Comparison of ENCODE assay signal across 8 cellular contexts in the genomic region with DNA sequence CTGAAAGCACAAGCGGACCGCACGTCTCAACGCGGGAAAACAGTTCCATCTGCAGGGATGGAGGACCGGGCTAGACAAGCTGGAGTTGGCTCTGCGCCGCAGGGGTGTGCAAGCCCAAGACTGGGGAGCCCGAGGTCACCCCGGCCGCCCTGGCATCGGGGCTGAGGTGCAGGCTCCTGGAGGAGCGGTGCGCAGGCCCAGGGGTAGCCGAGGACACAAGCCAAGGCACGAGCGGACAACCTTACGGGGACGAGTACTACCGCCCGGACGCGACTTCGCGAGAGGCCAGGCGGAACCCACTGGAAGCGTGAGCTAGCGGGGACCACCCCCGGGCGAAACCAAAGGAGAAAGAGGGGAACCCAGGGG. TPM values are rescaled to one million over a fixed set of nuclear protein-coding genes. Genes with fewer than 3 reads are reported as not detected.
A peak's percentile ranks its signal among the peaks of the same experiment; 100 is the strongest.
DNase-seq lines count a peak whose midpoint lies in the region; ATAC-seq and TF ChIP-seq lines count a peak whose summit lies in the region.
"Not testable (repeated sequence)": the region's sequence is repeated elsewhere in the genome, so short reads cannot be mapped to it uniquely, and the experiment has no call there.

No MANE protein-coding gene starts in this region.

- not testable (repeated sequence) for H3K36me3 Mint-ChIP-seq in activated CD4-positive, alpha-beta T cell treated with anti-CD3 and anti-CD28 coated beads for 36 hours (ENCODE audit: low read depth)

- 0 out of 2 replicates have a peak overlapping the region, but pooled peaks have one; percentile 84 for H2AFZ ChIP-seq in Karpas-422 (ENCODE audit: low read length)

- peaks cover 37% of the 10 kb centered on the region for H3K79me2 ChIP-seq in Karpas-422 (ENCODE audit: low read length)

- peak overlapping the region; percentile 72 for H3K4me2 ChIP-seq in Karpas-422 (ENCODE audit: low read depth, low read length, poor library complexity, severe bottlenecking)

- not testable (repeated sequence) for TF ChIP-seq CTCF in GM13977 (IDR thresholded peaks at IDR 0.05; ENCODE audit: extremely low read depth, insufficient read depth, missing control alignments); HFF-Myc (IDR thresholded peaks at IDR 0.05; ENCODE audit: low read depth, low read length, missing control alignments); choroid plexus epithelial cell (conservative IDR thresholded peaks at IDR 0.05; ENCODE audit: low read depth, low read length); uterus (IDR thresholded peaks at IDR 0.05)

- H3K4me1 ChIP-seq in Karpas-422 (ENCODE audit: low read length); uterus: not testable (repeated sequence)

- in situ Hi-C loops in GM13977 (cut with MboI; ENCODE audit: low pct_unique_long_range_greater_than_20kb, low sequenced_read_pairs, unreplicated experiment) = not testable (repeated sequence)

- H3K36me3 ChIP-seq in Karpas-422 (ENCODE audit: insufficient read depth, low read length); uterus: not testable (repeated sequence)

- peak; percentile 38 for ATAC-seq in activated CD4-positive, alpha-beta T cell treated with anti-CD3 and anti-CD28 coated beads for 36 hours

- not testable (repeated sequence) for H3K27ac ChIP-seq in Karpas-422 (ENCODE audit: low read length)
- peak overlapping the region; percentile 88 to 91 for H3K27ac ChIP-seq in uterus

- not testable (repeated sequence) for H3K27me3 Mint-ChIP-seq in activated CD4-positive, alpha-beta T cell treated with anti-CD3 and anti-CD28 coated beads for 36 hours

- peak overlapping the region; percentile 79 for H3K4me3 ChIP-seq in HFF-Myc (replicated peaks; ENCODE audit: low read depth, low read length)
- peak overlapping the region; percentile 93 for H3K4me3 ChIP-seq in Karpas-422 (ENCODE audit: low read length)
- H3K4me3 ChIP-seq in choroid plexus epithelial cell (ENCODE audit: low read depth, low read length) = peak overlapping the region; percentile 73
- H3K4me3 ChIP-seq in iPS-18c (ENCODE audit: insufficient read depth, low read depth, low read length) = peak overlapping the region; percentile 94
- H3K4me3 ChIP-seq in uterus = peak overlapping the region; percentile 89 to 94

- H4K20me1 ChIP-seq in Karpas-422 (ENCODE audit: insufficient read depth, low read depth, low read length) = not testable (repeated sequence)

- TF ChIP-seq POLR2A in uterus (IDR thresholded peaks at IDR 0.05) = not testable (repeated sequence)

- not testable (repeated sequence) for H3K9me2 ChIP-seq in Karpas-422 (replicated peaks; ENCODE audit: insufficient read depth, low read length)

- H3K4me1 Mint-ChIP-seq in activated CD4-positive, alpha-beta T cell treated with anti-CD3 and anti-CD28 coated beads for 36 hours = peaks cover 14% of the 10 kb centered on the region

- CTCF ChIA-PET in activated CD4-positive, alpha-beta T cell treated with anti-CD3 and anti-CD28 coated beads for 36 hours (lab: Charles Lee) = not testable (repeated sequence)

- H3K9me3 Mint-ChIP-seq in activated CD4-positive, alpha-beta T cell treated with anti-CD3 and anti-CD28 coated beads for 36 hours (ENCODE audit: low read depth) = not testable (repeated sequence)

- intact Hi-C loops in activated CD4-positive, alpha-beta T cell treated with anti-CD3 and anti-CD28 coated beads for 36 hours (cut with DNase I, micrococcal nuclease) = loop anchor here (1.0 to 10.0 kb wide), 7 partner anchors 71 to 1703 kb away; a partner anchor contains a TSS
- intact Hi-C loops in uterus (cut with DNase I; ENCODE audit: low total_unique reads) = not testable (repeated sequence)

- H3K4me3 Mint-ChIP-seq in activated CD4-positive, alpha-beta T cell treated with anti-CD3 and anti-CD28 coated beads for 36 hours = peak overlapping the region; percentile 84

- not testable (repeated sequence) for H3K27me3 ChIP-seq in Karpas-422 (ENCODE audit: low read length); uterus

- H3K27ac Mint-ChIP-seq in activated CD4-positive, alpha-beta T cell treated with anti-CD3 and anti-CD28 coated beads for 36 hours = peak overlapping the region; percentile 74

- H3K9me3 ChIP-seq in Karpas-422 (ENCODE audit: low read length); iPS-18c (ENCODE audit: control insufficient read depth, insufficient read depth, low read length); uterus: not testable (repeated sequence)

- H3K9ac ChIP-seq in Karpas-422 (ENCODE audit: low read length) = peak overlapping the region; percentile 91

- peak; percentile 40 for DNase-seq in GM13977 (ENCODE audit: low spot score)
- DNase-seq in HFF-Myc (ENCODE audit: extremely low read depth, low read depth) = not testable (repeated sequence)
- DNase-seq in Karpas-422 = peak; percentile 72
- DNase-seq in activated CD4-positive, alpha-beta T cell treated with anti-CD3 and anti-CD28 coated beads for 36 hours = peak; percentile 65
- peak; percentile 7 for DNase-seq in choroid plexus epithelial cell (ENCODE audit: low read depth)
- DNase-seq in pons (ENCODE audit: low spot score) = peak; percentile 40
- peak; percentile 45 to 64 for DNase-seq in uterus

- POLR2A ChIA-PET in activated CD4-positive, alpha-beta T cell treated with anti-CD3 and anti-CD28 coated beads for 36 hours (lab: Charles Lee) = interaction anchor here (0.7 kb wide), 1 partner anchor 296 kb away, joined by 3 read pairs; no protein-coding TSS in a partner anchor

RNA-seq across cellular contexts. Expression of a gene that starts 8.5 kb away (rescaled TPM):
- 1.5 TPM in 2 replicates for total RNA-seq in Karpas-422 (2014; rRNA removed; shearing (Covaris generic); ENCODE audit: low replicate concordance)
- total RNA-seq in activated CD4-positive, alpha-beta T cell treated with anti-CD3 and anti-CD28 coated beads for 36 hours = 1 to 10 TPM; 2.1 to 3.3 TPM
- total RNA-seq in uterus = 10 to 100 TPM in 1 of 4 donors, 1 to 10 TPM in 1, under 1 TPM in 1, not detected in 1; 0.21 to 36.1 (median 8.4) TPM

RNA-seq across cellular contexts. Expression of a gene that starts 53.7 kb away (rescaled TPM):
- total RNA-seq in Karpas-422 (2014; rRNA removed; shearing (Covaris generic); ENCODE audit: low replicate concordance) = 4.5 and 6.0 TPM in 2 replicates
- under 1 TPM in 1 of 2 experiments, not detected in 1; 0.23 TPM for total RNA-seq in activated CD4-positive, alpha-beta T cell treated with anti-CD3 and anti-CD28 coated beads for 36 hours
- under 1 TPM in 1 of 4 donors, not detected in 3; 0.69 TPM for total RNA-seq in uterus
